Comparison of ENCODE assay signal across 1 cellular context in genomic region chr16:19523559-19524355, GRCh38.
TF ChIP-seq lines count a peak whose summit lies in the region.

Gene CCP110 (plus strand): TSS chr16:19523942. CDS start chr16:19527882, 3,940 bp downstream.

TF ChIP-seq in HepG2, 621 proteins besides CTCF, POLR2A, EP300 and RAD21 (continued from another document and continues in another):
- TF ChIP-seq ZNF383 (CRISPR knock-in tag; IDR thresholded peaks at IDR 0.05; ENCODE audit: borderline replicate concordance) (no peak), ZBED4 (CRISPR knock-in tag; IDR thresholded peaks at IDR 0.05; ENCODE audit: borderline replicate concordance) (peak; percentile 65; the same call in 1 of the 2 replicates), PATZ1 (CRISPR knock-in tag; IDR thresholded peaks at IDR 0.05) (peak; percentile 34), ZNF503 (CRISPR knock-in tag; IDR thresholded peaks at IDR 0.05) (no peak), PAWR (CRISPR knock-in tag; IDR thresholded peaks at IDR 0.05; ENCODE audit: borderline replicate concordance) (0 out of 2 replicates have a peak, but pooled peaks have one; percentile 75), ZNF33A (CRISPR knock-in tag; IDR thresholded peaks at IDR 0.05; ENCODE audit: borderline replicate concordance) (no peak), CEBPZ (IDR thresholded peaks at IDR 0.05; ENCODE audit: low read length) (no peak), TFDP2 (CRISPR knock-in tag; IDR thresholded peaks at IDR 0.05) (peak; percentile 96), ZNF512 (CRISPR knock-in tag; IDR thresholded peaks at IDR 0.05) (no peak), CENPX (CRISPR knock-in tag; IDR thresholded peaks at IDR 0.05) (no peak), FOSL2 (CRISPR knock-in tag; IDR thresholded peaks at IDR 0.05) (peak; percentile 29), ZNF414 (CRISPR knock-in tag; IDR thresholded peaks at IDR 0.05) (peak; percentile 78), SRSF1 (optimal IDR thresholded peaks at IDR 0.05; ENCODE audit: low read depth, low read length) (peak; percentile 78), FOXA3 (CRISPR knock-in tag; IDR thresholded peaks at IDR 0.05) (peak; percentile 62), SATB2 (CRISPR knock-in tag; IDR thresholded peaks at IDR 0.05) (no peak), PRPF4 (IDR thresholded peaks at IDR 0.05; ENCODE audit: low read depth, low read length, poor library complexity, severe bottlenecking) (no peak), ELF4 (CRISPR knock-in tag; IDR thresholded peaks at IDR 0.05; ENCODE audit: borderline replicate concordance) (no peak), HNRNPLL (IDR thresholded peaks at IDR 0.05; ENCODE audit: low read depth, low read length, poor library complexity, severe bottlenecking) (peak; percentile 87), PBX2 (CRISPR knock-in tag; IDR thresholded peaks at IDR 0.05) (no peak), CBFB (CRISPR knock-in tag; IDR thresholded peaks at IDR 0.05) (peak; percentile 53; the same call in 1 of the 2 replicates), MAFF (IDR thresholded peaks at IDR 0.05; ENCODE audit: low read depth, low read length) (no peak), CSRNP2 (CRISPR knock-in tag; conservative IDR thresholded peaks at IDR 0.05; ENCODE audit: low read depth) (no peak), ZNF598 (CRISPR knock-in tag; IDR thresholded peaks at IDR 0.05; ENCODE audit: borderline replicate concordance) (no peak; the same call in 1 of the 2 replicates), ZNF101 (CRISPR knock-in tag; IDR thresholded peaks at IDR 0.05; ENCODE audit: borderline replicate concordance, low read depth) (0 out of 2 replicates have a peak, but pooled peaks have one; percentile 64), EED (CRISPR knock-in tag; IDR thresholded peaks at IDR 0.05) (peak; percentile 84; the same call in 1 of the 2 replicates), POLR2AphosphoS5 (IDR thresholded peaks at IDR 0.05; ENCODE audit: low read depth, low read length) (peak; percentile 52; the same call in 1 of the 2 replicates), ZNF367 (CRISPR knock-in tag; IDR thresholded peaks at IDR 0.05; ENCODE audit: borderline replicate concordance) (no peak), ZNF138 (CRISPR knock-in tag; IDR thresholded peaks at IDR 0.05; ENCODE audit: low read depth) (peak; percentile 75; the same call in 1 of the 2 replicates), ZMAT3 (CRISPR knock-in tag; conservative IDR thresholded peaks at IDR 0.05) (peak; percentile 77; the same call in 1 of the 2 replicates), JARID2 (CRISPR knock-in tag; IDR thresholded peaks at IDR 0.05; ENCODE audit: insufficient replicate concordance) (peak; percentile 35), ARID3A (IDR thresholded peaks at IDR 0.05; ENCODE audit: low read depth, low read length) (no peak), ZZZ3 (CRISPR knock-in tag; IDR thresholded peaks at IDR 0.05; ENCODE audit: borderline replicate concordance) (peak; percentile 93; the same call in 1 of the 2 replicates), ZNF788 (CRISPR knock-in tag; IDR thresholded peaks at IDR 0.05; ENCODE audit: borderline replicate concordance) (peak; percentile 93; the same call in 1 of the 2 replicates), MAFG (CRISPR knock-in tag; IDR thresholded peaks at IDR 0.05) (no peak), ZNF335 (CRISPR knock-in tag; IDR thresholded peaks at IDR 0.05) (peak; percentile 95), FOXA1 (IDR thresholded peaks at IDR 0.05) (no peak), FOXA1 (CRISPR knock-in tag; IDR thresholded peaks at IDR 0.05) (no peak)
